In the genomic region with DNA sequence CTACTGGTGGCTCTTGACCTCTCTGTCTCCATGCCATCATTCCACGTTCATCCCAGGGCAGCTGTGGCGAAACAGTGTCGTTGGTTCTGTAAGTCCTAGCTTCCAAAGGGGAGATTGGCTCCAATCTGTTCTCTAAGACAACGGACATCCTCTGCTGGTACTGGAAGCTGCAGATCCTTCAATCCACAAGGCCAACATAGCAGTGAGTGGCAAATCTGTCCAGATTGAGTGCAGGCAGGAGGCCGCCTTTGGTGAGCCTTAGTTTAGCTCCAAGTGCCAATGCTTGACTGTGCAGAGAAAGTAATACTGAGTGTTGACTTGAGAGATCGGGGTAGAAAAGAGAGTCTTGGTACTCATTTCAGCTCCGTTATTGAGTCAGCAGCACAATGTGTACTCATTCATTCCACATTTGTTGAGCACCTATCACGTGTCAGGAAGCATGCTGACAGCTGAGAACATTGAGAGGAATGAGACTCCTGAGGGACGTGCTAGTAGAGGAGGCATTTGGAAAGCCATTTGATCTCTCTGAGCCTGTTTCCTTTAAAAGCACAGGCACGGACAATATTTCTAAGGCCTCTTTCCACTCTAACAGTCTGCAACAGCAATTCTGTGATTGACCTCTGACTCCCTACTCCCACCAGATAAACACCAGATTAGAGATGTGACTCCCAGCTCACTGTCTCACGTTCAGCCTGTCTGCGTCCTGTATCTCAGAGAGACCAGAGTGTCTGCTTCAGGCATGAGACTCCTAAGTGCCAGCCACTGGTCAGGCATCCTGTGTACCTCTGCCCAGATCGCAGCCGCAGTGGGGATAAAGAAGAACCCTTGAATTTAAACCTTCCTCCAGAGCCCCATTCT, we compare ENCODE assay signal across 15 cellular contexts.
DNase-seq lines count a peak whose midpoint lies in the region; ATAC-seq, FAIRE-seq and TF ChIP-seq lines count a peak whose summit lies in the region.
"Had no signal": no experiment of that assay in that cellular context is flagged by ENCODE, and none has a peak within 500 bp of the region (broad histone marks: within the 10 kb centered on the region; RNA-seq: fewer than 3 reads in every experiment).

No MANE protein-coding gene starts in this region.

- H3K4me3 Mint-ChIP-seq in glutamatergic neuron (ENCODE audit: unreplicated experiment) = no peak overlapping the region
- no peak overlapping the region for H3K4me3 Mint-ChIP-seq in neural crest cell
- H3K4me3 Mint-ChIP-seq: H9, natural killer cell had no signal

- ATAC-seq in aorta (ENCODE audit: low FRiP score) = no peak
- ATAC-seq in GM19324 (IDR thresholded peaks at IDR 0.05; ENCODE audit: low FRiP score, unreplicated experiment) = no peak
- ATAC-seq: K562, left colon, natural killer cell, PC-3 had no signal

- in situ Hi-C loops in G401 (cut with HindIII; ENCODE audit: low sequenced_read_pairs) (no loop called here), SK-MEL-5 (cut with HindIII; ENCODE audit: low pct_unique_long_range_greater_than_20kb, low sequenced_read_pairs) (no loop called here)

- H3K9me3 Mint-ChIP-seq in glutamatergic neuron (ENCODE audit: unreplicated experiment) = no peaks in the 10 kb centered on the region
- H3K9me3 Mint-ChIP-seq in neural crest cell = peaks cover 3% of the 10 kb centered on the region
- H3K9me3 Mint-ChIP-seq: H9, natural killer cell had no signal

- DNase-seq in G401 (ENCODE audit: low spot score) = peak; percentile 85
- DNase-seq in SK-MEL-5 (ENCODE audit: low read depth, low spot score) = peak; percentile 37
- DNase-seq in glutamatergic neuron = no peak
- DNase-seq in neural crest cell (ENCODE audit: low read depth, low spot score) = no peak
- no peak for DNase-seq in GM19239 (ENCODE audit: insufficient read length, low spot score)
- no peak for DNase-seq in aorta
- no peak for DNase-seq in pons (ENCODE audit: low spot score)
- DNase-seq: activated gamma-delta T cell, AML-193, H9, left colon, natural killer cell, PC-3 had no signal

- no peak for TF ChIP-seq CTCF in glutamatergic neuron (IDR thresholded peaks at IDR 0.05; ENCODE audit: partially characterized antibody, unreplicated experiment)
- TF ChIP-seq CTCF in neural crest cell (conservative IDR thresholded peaks at IDR 0.05) = no peak

- H3K27ac Mint-ChIP-seq in glutamatergic neuron (ENCODE audit: unreplicated experiment) (peak overlapping the region; percentile 48), neural crest cell (ENCODE audit: unreplicated experiment) (peak overlapping the region; percentile 4)
- H3K27ac Mint-ChIP-seq: H9, natural killer cell had no signal

- no peak for FAIRE-seq in GM19239 (lab: Jason Lieb, UNC)
- FAIRE-seq: K562 had no signal

- H3K9me3 ChIP-seq in aorta (ENCODE audit: control insufficient read depth, low read length) = peaks cover 2% of the 10 kb centered on the region

- WGBS in aorta, 2 donors = 38 to 48% methylated on average over 14 of the region's 14 CpGs

- H3K4me3 ChIP-seq in aorta (ENCODE audit: low read length in 2 of 2) = no peak overlapping the region
- H3K4me3 ChIP-seq: K562 had no signal

- H3K27me3 Mint-ChIP-seq in glutamatergic neuron (ENCODE audit: unreplicated experiment) (no peaks in the 10 kb centered on the region), neural crest cell (ENCODE audit: low read depth) (no peaks in the 10 kb centered on the region)

- no peaks in the 10 kb centered on the region for H3K36me3 ChIP-seq in aorta (ENCODE audit: control insufficient read depth in 1 of 2, insufficient read depth in 2 of 2, low read length in 1 of 2)

- H3K27ac ChIP-seq in aorta (ENCODE audit: low read depth in 1 of 2, low read length in 2 of 2) = no peak overlapping the region

- H3K27me3 ChIP-seq in aorta (ENCODE audit: control insufficient read depth in 1 of 2, insufficient read depth in 2 of 2, low read length in 1 of 2) = peaks cover 0 to 2% of the 10 kb centered on the region in 2 donors

- H3K36me3 Mint-ChIP-seq in glutamatergic neuron (ENCODE audit: unreplicated experiment) (peaks cover 4% of the 10 kb centered on the region), neural crest cell (ENCODE audit: low read depth) (peaks cover 5% of the 10 kb centered on the region)
- H3K36me3 Mint-ChIP-seq: natural killer cell had no signal

- H3K4me1 Mint-ChIP-seq in glutamatergic neuron (ENCODE audit: low read depth, unreplicated experiment) (peaks cover 15% of the 10 kb centered on the region), neural crest cell (peaks cover 40% of the 10 kb centered on the region)
- H3K4me1 Mint-ChIP-seq: natural killer cell had no signal

- no peaks in the 10 kb centered on the region for H3K4me1 ChIP-seq in aorta (ENCODE audit: control insufficient read depth in 1 of 2, insufficient read depth in 2 of 2, low read length in 2 of 2)

- intact Hi-C loops in aorta (cut with DNase I) = no loop called here

Comparison
In these comparisons a context has a peak if more than half of its experiments do, and no peak if none do; other contexts are left out.
1. DNase-seq: peak in G401 (single experiment) and SK-MEL-5 (single experiment); none in glutamatergic neuron (single experiment), neural crest cell (single experiment), GM19239 (single experiment), aorta (0 of 2) and pons (single experiment).